ENCODE assay signal across 18 cellular contexts in the genomic region with DNA sequence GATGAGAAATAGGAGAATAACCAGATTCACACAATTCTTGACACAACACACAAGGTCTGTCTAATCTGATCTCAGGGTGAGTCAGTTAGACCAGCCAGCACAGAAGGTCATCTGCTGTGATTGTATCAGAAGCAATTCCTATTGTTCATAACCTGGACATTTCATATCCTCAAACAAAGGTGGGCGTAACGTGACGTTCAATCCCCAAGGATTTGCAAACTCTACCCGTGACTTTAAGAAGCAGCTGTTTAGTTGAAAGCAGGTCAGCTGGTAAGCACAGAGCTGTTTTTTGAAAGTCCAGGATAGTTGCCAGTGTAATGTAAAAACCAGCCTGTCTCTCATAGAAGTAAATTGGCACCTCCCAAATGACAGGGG.
DNase-seq lines count a peak whose midpoint lies in the region; ATAC-seq, FAIRE-seq and TF ChIP-seq lines count a peak whose summit lies in the region.
"Had no signal": no experiment of that assay in that cellular context is flagged by ENCODE, and none has a peak within 500 bp of the region (broad histone marks: within the 10 kb centered on the region; RNA-seq: fewer than 3 reads in every experiment).

No MANE protein-coding gene starts in this region.

- no peak for TF ChIP-seq POLR2A in HepG2 (IDR thresholded peaks at IDR 0.05; ENCODE audit: insufficient read depth in 1 of 2, low read depth in 2 of 2, low read length in 2 of 2)

- no peaks in the 10 kb centered on the region for H3K9me3 ChIP-seq in HepG2 (ENCODE audit: low read length)
- H3K9me3 ChIP-seq: spleen had no signal

- H3K9ac ChIP-seq in HepG2 (ENCODE audit: insufficient read depth, low read depth, low read length) = no peak overlapping the region
- H3K9ac ChIP-seq: KMS-11 had no signal

- POLR2A ChIA-PET in HepG2 (lab: Yijun Ruan, JAX) = no interaction called here

- no peak overlapping the region for H2AFZ ChIP-seq in ACC112 (ENCODE audit: low read length, unreplicated experiment)
- H2AFZ ChIP-seq in HepG2 (ENCODE audit: low read length) = no peak overlapping the region

- CTCF ChIA-PET in HepG2 (lab: Yijun Ruan, JAX; ENCODE audit: low intra/inter-chr PET ratio, low total read pairs) = no interaction called here

- H3K27me3 ChIP-seq in ACC112 (ENCODE audit: insufficient read depth, low read length) = no peaks in the 10 kb centered on the region
- no peaks in the 10 kb centered on the region for H3K27me3 ChIP-seq in bronchial epithelial cell (ENCODE audit: control insufficient read depth, insufficient read depth, low read length)
- H3K27me3 ChIP-seq in HepG2 (ENCODE audit: control insufficient read depth in 1 of 2, insufficient read depth in 2 of 2, low read length in 2 of 2) = no peaks in the 10 kb centered on the region
- H3K27me3 ChIP-seq: spleen had no signal

- no peak for TF ChIP-seq EP300 in HepG2 (IDR thresholded peaks at IDR 0.05; ENCODE audit: low read depth in 2 of 2, low read length in 2 of 2)
- no peak for TF ChIP-seq EP300 in HepG2 (CRISPR knock-in tag; IDR thresholded peaks at IDR 0.05; ENCODE audit: borderline replicate concordance)

- in situ Hi-C loops in HepG2 (cut with HindIII; ENCODE audit: extremely low pct_ligation_motif_present, low pct_unique_long_range_greater_than_20kb) = no loop called here

- H3K4me3 ChIP-seq in ACC112 (ENCODE audit: low read depth, low read length) = no peak overlapping the region
- no peak overlapping the region for H3K4me3 ChIP-seq in bronchial epithelial cell (ENCODE audit: low read depth, low read length)
- no peak overlapping the region for H3K4me3 ChIP-seq in HepG2 (replicated peaks in 1 of 3; ENCODE audit: insufficient read depth in 1 of 3, low read depth in 2 of 3, low read length in 3 of 3)
- H3K4me3 ChIP-seq: spleen had no signal

- TF ChIP-seq RAD21 in HepG2 (CRISPR knock-in tag; IDR thresholded peaks at IDR 0.05) = no peak

- H3K27ac ChIP-seq in ACC112 (ENCODE audit: low read depth, low read length) (peak overlapping the region; percentile 60; the same call in 1 of the 2 replicates), HepG2 (ENCODE audit: extremely low read length, insufficient read depth, low read length) (no peak overlapping the region)
- H3K27ac ChIP-seq: KMS-11, spleen had no signal

- DNase-seq in NCI-H2171 (lab: John Stamatoyannopoulos, UW) (peak; percentile 84), bronchial epithelial cell (ENCODE audit: low read depth) (peak; percentile 12), HepG2 (ENCODE audit: low spot score) (peak; percentile 21), SKM-1 (lab: John Stamatoyannopoulos, UW; ENCODE audit: unreplicated experiment) (no peak), NCI-H226 (no peak)
- DNase-seq: activated CD4-positive, alpha-beta T cell treated with anti-CD3 and anti-CD28 coated beads for 48 hours; activated naive CD8-positive, alpha-beta T cell treated with anti-CD3 and anti-CD28 coated beads, Interleukin-2, amount 10 ng/mL, durations not matched to agents 7 days and 5 days; activated T-cell treated with anti-CD3 and anti-CD28 coated beads, Interleukin-2, amount 50 U/mL, for 24 hours; cortex of kidney; GOT3; NCI-H1417 treated with DMSO at 0.1 percent for 48 hours; RPMI8226; spleen had no signal

- WGBS in HepG2 (ENCODE audit: low lambda C conversion rate) = 48% methylated on average over 4 of the region's 4 CpGs

- intact Hi-C loops in HepG2 (cut with micrococcal nuclease; ENCODE audit: unreplicated experiment) = no loop called here

- ATAC-seq in HepG2 (peak; percentile 50), HG02610 (IDR thresholded peaks at IDR 0.05; ENCODE audit: unreplicated experiment) (no peak), GM19395 (IDR thresholded peaks at IDR 0.05; ENCODE audit: unreplicated experiment) (no peak)

- H3K36me3 ChIP-seq in ACC112 (ENCODE audit: insufficient read depth, low read length) (no peaks in the 10 kb centered on the region), bronchial epithelial cell (ENCODE audit: control insufficient read depth, insufficient read depth, low read length) (no peaks in the 10 kb centered on the region), HepG2 (replicated peaks in 1 of 2; ENCODE audit: control insufficient read depth in 1 of 2, insufficient read depth in 2 of 2, low read length in 2 of 2) (no peaks in the 10 kb centered on the region)
- H3K36me3 ChIP-seq: spleen had no signal

- no peaks in the 10 kb centered on the region for H4K20me1 ChIP-seq in HepG2 (ENCODE audit: insufficient read depth, low read length)

- H3K79me2 ChIP-seq in ACC112 (ENCODE audit: control insufficient read depth, insufficient read depth, low read length, unreplicated experiment) = no peaks in the 10 kb centered on the region
- no peaks in the 10 kb centered on the region for H3K79me2 ChIP-seq in HepG2 (ENCODE audit: insufficient read depth, low read length)

- no peaks in the 10 kb centered on the region for H3K4me1 ChIP-seq in ACC112 (ENCODE audit: control insufficient read depth, insufficient read depth, low read length, unreplicated experiment)
- H3K4me1 ChIP-seq in HepG2 (ENCODE audit: insufficient read depth, low read length) = peaks cover 20% of the 10 kb centered on the region
- H3K4me1 ChIP-seq: spleen had no signal

- FAIRE-seq in bronchial epithelial cell (lab: Jason Lieb, UNC) (no peak), HepG2 (lab: Jason Lieb, UNC) (no peak)
- FAIRE-seq: D721Med had no signal

- TF ChIP-seq CTCF in bronchial epithelial cell (IDR thresholded peaks at IDR 0.05; ENCODE audit: insufficient read depth, low read length, severe bottlenecking) (no peak), HepG2 (CRISPR knock-in tag; IDR thresholded peaks at IDR 0.05) (no peak)

- no peak overlapping the region for H3K4me2 ChIP-seq in HepG2 (ENCODE audit: low read depth, low read length)
- H3K4me2 ChIP-seq: KMS-11 had no signal

- BruUV-seq in HepG2 (replicated peaks; lab: Mats Ljungman, UMichigan) = no TSS peak

TF ChIP-seq in HepG2, 621 proteins besides CTCF, POLR2A, EP300 and RAD21:
- TF ChIP-seq PHF5A (CRISPR knock-in tag; IDR thresholded peaks at IDR 0.05; ENCODE audit: low read depth, unreplicated experiment) = no peak
- no peak for TF ChIP-seq ZSCAN25 (CRISPR knock-in tag; IDR thresholded peaks at IDR 0.05)
- no peak for TF ChIP-seq ZNF343 (CRISPR knock-in tag; IDR thresholded peaks at IDR 0.05)
- TF ChIP-seq SOX13 (IDR thresholded peaks at IDR 0.05) = no peak
- peak in 1 of 2 experiments; percentile 60; a peak in 2 of 4 replicates for TF ChIP-seq SOX13 (CRISPR knock-in tag; conservative IDR thresholded peaks at IDR 0.05 in 1 of 2, IDR thresholded peaks at IDR 0.05 in 1 of 2)
- peak; percentile 11; the same call in 1 of the 2 replicates for TF ChIP-seq SOX5 (CRISPR knock-in tag; IDR thresholded peaks at IDR 0.05; ENCODE audit: borderline replicate concordance)
- TF ChIP-seq EED (CRISPR knock-in tag; IDR thresholded peaks at IDR 0.05) = no peak

Comparison
In these comparisons a context has a peak if more than half of its experiments do, and no peak if none do; other contexts are left out.
1. DNase-seq: peak in NCI-H2171 (single experiment), bronchial epithelial cell (single experiment) and HepG2 (single experiment); none in SKM-1 (single experiment) and NCI-H226 (single experiment).